In genomic region chr22:30309981-30310672, GRCh38 we compare ENCODE assay signal across 8 cellular contexts. TPM values are rescaled to one million over a fixed set of nuclear protein-coding genes. Genes with fewer than 3 reads are reported as not detected.
DNase-seq lines count a peak whose midpoint lies in the region; ATAC-seq and TF ChIP-seq lines count a peak whose summit lies in the region.

No MANE protein-coding gene starts in this region.

- H3K9ac ChIP-seq in IMR-90 (ENCODE audit: low read depth, low read length) (no peak overlapping the region), mucosa of stomach (ENCODE audit: low read length) (peak overlapping the region; percentile 54)

- H3K27me3 ChIP-seq in IMR-90 (ENCODE audit: control insufficient read depth, insufficient read depth, low read length) (no peaks in the 10 kb centered on the region), mucosa of stomach (ENCODE audit: control insufficient read depth, insufficient read depth, low read length) (no peaks in the 10 kb centered on the region)

- H4K91ac ChIP-seq in IMR-90 (ENCODE audit: insufficient read depth, low read depth, low read length) = no peak overlapping the region

- intact Hi-C loops in IMR-90 (cut with micrococcal nuclease) = no loop called here

- no peak overlapping the region for H3K4me3 ChIP-seq in GM12865 (ENCODE audit: low read depth, low read length)
- no peak overlapping the region for H3K4me3 ChIP-seq in IMR-90 (ENCODE audit: insufficient read depth, low read depth, low read length)
- no peak overlapping the region for H3K4me3 ChIP-seq in mucosa of stomach (ENCODE audit: low read length)

- no peak overlapping the region for H4K8ac ChIP-seq in IMR-90 (ENCODE audit: low read depth in 2 of 2, low read length in 2 of 2)

- H2BK5ac ChIP-seq in IMR-90 (ENCODE audit: low read depth, low read length, poor library complexity, severe bottlenecking) = peak overlapping the region; percentile 17

- BruUV-seq in IMR-90 (replicated peaks; lab: Mats Ljungman, UMichigan) = no TSS peak

- DNase-seq in GM12865 (ENCODE audit: low read depth) (peak; percentile 74), IMR-90 (peak; percentile 72), astrocyte of the hippocampus (ENCODE audit: low read depth, low spot score) (peak; percentile 82), pons (ENCODE audit: low spot score) (no peak), T-helper 9 cell (no peak), dermis blood vessel endothelial cell (no peak), SW 1271 (lab: John Stamatoyannopoulos, UW) (no peak)

- no peak for TF ChIP-seq POLR2A in IMR-90 (IDR thresholded peaks at IDR 0.05; ENCODE audit: low read depth, low read length)

- peak overlapping the region; percentile 35; the same call in 1 of the 2 replicates for H3K27ac ChIP-seq in IMR-90 (ENCODE audit: insufficient read depth, low read length)

- H3K4me1 ChIP-seq in IMR-90 (ENCODE audit: control insufficient read depth, insufficient read depth, low read length) (peaks cover 41% of the 10 kb centered on the region), mucosa of stomach (ENCODE audit: control insufficient read depth, insufficient read depth, low read length) (peaks cover 92% of the 10 kb centered on the region)

- CTCF ChIA-PET in IMR-90 (lab: Yijun Ruan, JAX) = interaction anchor here (0.8 kb wide), 1 partner anchor 22 kb away, joined by 3 read pairs; no protein-coding TSS in a partner anchor

- in situ Hi-C loops in IMR-90 (cut with MboI; ENCODE audit: low sequenced_read_pairs) = no loop called here

- no peak overlapping the region for H2AK9ac ChIP-seq in IMR-90 (replicated peaks; ENCODE audit: low read depth, low read length, poor library complexity)

- POLR2A ChIA-PET in IMR-90 (lab: Charles Lee; ENCODE audit: unreplicated experiment) = no interaction called here

- H2AK5ac ChIP-seq in IMR-90 (ENCODE audit: low read depth, low read length) = peak overlapping the region; percentile 69; the same call in 1 of the 2 replicates

- peaks cover 55% of the 10 kb centered on the region for H3K9me1 ChIP-seq in IMR-90 (ENCODE audit: insufficient read depth, low read length)

- no peak overlapping the region for H3K56ac ChIP-seq in IMR-90 (ENCODE audit: extremely low read depth, insufficient read depth, low read length)

- no peak overlapping the region for H3K23ac ChIP-seq in IMR-90 (ENCODE audit: low read depth, low read length)

- no peak overlapping the region for H3K4ac ChIP-seq in IMR-90 (ENCODE audit: low read depth, low read length)

- no peak for TF ChIP-seq CTCF in GM12865 (IDR thresholded peaks at IDR 0.05; ENCODE audit: insufficient read depth, low read depth, low read length, missing control alignments)
- TF ChIP-seq CTCF in IMR-90 (conservative IDR thresholded peaks at IDR 0.05; ENCODE audit: low read depth, low read length) = no peak

- 0 out of 2 replicates have a peak overlapping the region, but pooled peaks have one; percentile 40 for H3K14ac ChIP-seq in IMR-90 (replicated peaks; ENCODE audit: low read depth, low read length)

- no peak overlapping the region for H4K5ac ChIP-seq in IMR-90 (ENCODE audit: low read depth, low read length)

- dilution Hi-C loops in IMR-90 (cut with HindIII; ENCODE audit: low sequenced_read_pairs, unreplicated experiment) = no loop called here

- no peak overlapping the region for H2BK20ac ChIP-seq in IMR-90 (ENCODE audit: low read depth, low read length)

- H4K20me1 ChIP-seq in IMR-90 (ENCODE audit: insufficient read depth, low read length) = peaks cover 73% of the 10 kb centered on the region

- H3K18ac ChIP-seq in IMR-90 (ENCODE audit: low read depth, low read length) = peak overlapping the region; percentile 8

- H3K9me3 ChIP-seq in IMR-90 (ENCODE audit: control insufficient read depth, insufficient read depth, low read length) (no peaks in the 10 kb centered on the region), mucosa of stomach (ENCODE audit: control insufficient read depth, low read length) (no peaks in the 10 kb centered on the region)

- peaks cover 39 to 92% of the 10 kb centered on the region in 2 experiments for H3K79me1 ChIP-seq in IMR-90 (ENCODE audit: low read depth in 1 of 2, low read length in 2 of 2)

- peak overlapping the region; percentile 22; the same call in 1 of the 2 replicates for H3K4me2 ChIP-seq in IMR-90 (ENCODE audit: low read depth, low read length)

- no peak for TF ChIP-seq RAD21 in IMR-90 (IDR thresholded peaks at IDR 0.05; ENCODE audit: low read length)

- WGBS in IMR-90 (ENCODE audit: extremely low coverage in 2 of 2, insufficient read length in 1 of 2), 2 experiments = no CpG with 5 or more reads among the region's 6 CpGs

- no peak overlapping the region for H2AFZ ChIP-seq in IMR-90 (replicated peaks; ENCODE audit: low read length, poor library complexity)

- no peaks in the 10 kb centered on the region for H3K36me3 ChIP-seq in IMR-90 (ENCODE audit: control insufficient read depth, insufficient read depth, low read length)
- no peaks in the 10 kb centered on the region for H3K36me3 ChIP-seq in mucosa of stomach (ENCODE audit: control insufficient read depth, insufficient read depth, low read length)

- peak; percentile 52 for ATAC-seq in IMR-90 (ENCODE audit: low read depth)

- H2BK120ac ChIP-seq in IMR-90 (ENCODE audit: low read depth, low read length) = no peak overlapping the region

- H2BK15ac ChIP-seq in IMR-90 (ENCODE audit: low read depth, low read length) = no peak overlapping the region

TF ChIP-seq in IMR-90, 13 proteins besides CTCF, POLR2A, EP300 and RAD21:
- peak; percentile 15 for TF ChIP-seq RCOR1 (IDR thresholded peaks at IDR 0.05; ENCODE audit: insufficient replicate concordance, low read length)
- 0 out of 2 replicates have a peak, but pooled peaks have one; percentile 18 for TF ChIP-seq BHLHE40 (IDR thresholded peaks at IDR 0.05; ENCODE audit: low read depth, low read length)
- TF ChIP-seq MXI1 (IDR thresholded peaks at IDR 0.05; ENCODE audit: borderline replicate concordance, low read depth, low read length) = no peak
- TF ChIP-seq CEBPB (IDR thresholded peaks at IDR 0.05; ENCODE audit: low read depth, low read length) = peak; percentile 58; the same call in 1 of the 2 replicates

RNA-seq across cellular contexts. Expression of gene TBC1D10A, which starts 16.6 kb away (rescaled TPM):
- total RNA-seq in IMR-90 (2012; rRNA removed) (16.3 and 18.9 TPM in 2 replicates), dermis blood vessel endothelial cell (10.6 and 11.7 TPM in 2 replicates)
- 33.1 and 34.4 TPM in 2 replicates for polyA plus RNA-seq in IMR-90 (2012; rRNA removed)
- polyA plus RNA-seq in IMR-90 (2012; cell fraction: cytosol; rRNA removed) = 22.6 and 33.5 TPM in 2 replicates
- 55.4 and 88.5 TPM in 2 replicates for polyA plus RNA-seq in IMR-90 (2012; cell fraction: nucleus; rRNA removed; ENCODE audit: low replicate concordance)

RNA-seq across cellular contexts. Expression of gene CASTOR1, which starts 20.8 kb away (rescaled TPM):
- total RNA-seq in IMR-90 (2012; rRNA removed) = 10.6 and 11.7 TPM in 2 replicates
- 23.5 and 26.9 TPM in 2 replicates for polyA plus RNA-seq in IMR-90 (2012; rRNA removed)
- 11.4 and 33.1 TPM in 2 replicates for polyA plus RNA-seq in IMR-90 (2012; cell fraction: cytosol; rRNA removed)
- polyA plus RNA-seq in IMR-90 (2012; cell fraction: nucleus; rRNA removed; ENCODE audit: low replicate concordance) = 55.8 and 106 TPM in 2 replicates
- 8.5 and 14.7 TPM in 2 replicates for total RNA-seq in dermis blood vessel endothelial cell

RNA-seq across cellular contexts. Expression of gene OSM, which starts 43.5 kb away (rescaled TPM):
- not detected in 2 replicates for total RNA-seq in IMR-90 (2012; rRNA removed)
- polyA plus RNA-seq in IMR-90 (2012; rRNA removed) = not detected in 2 replicates
- 0.07 TPM in 1 of 2 replicates, not detected in the other for polyA plus RNA-seq in IMR-90 (2012; cell fraction: cytosol; rRNA removed)
- 0.42 and 0.81 TPM in 2 replicates for polyA plus RNA-seq in IMR-90 (2012; cell fraction: nucleus; rRNA removed; ENCODE audit: low replicate concordance)
- not detected in 2 replicates for total RNA-seq in dermis blood vessel endothelial cell

RNA-seq across cellular contexts. Expression of gene SF3A1, which starts 46.6 kb away (rescaled TPM):
- 36.9 and 49.7 TPM in 2 replicates for total RNA-seq in IMR-90 (2012; rRNA removed)
- polyA plus RNA-seq in IMR-90 (2012; rRNA removed) = 67.2 and 68.9 TPM in 2 replicates
- 118 and 156 TPM in 2 replicates for polyA plus RNA-seq in IMR-90 (2012; cell fraction: cytosol; rRNA removed)
- polyA plus RNA-seq in IMR-90 (2012; cell fraction: nucleus; rRNA removed; ENCODE audit: low replicate concordance) = 109 and 114 TPM in 2 replicates
- 17.5 and 34.9 TPM in 2 replicates for total RNA-seq in dermis blood vessel endothelial cell

RNA-seq across cellular contexts. Expression of gene CCDC157, which starts 46.7 kb away (rescaled TPM):
- total RNA-seq in IMR-90 (2012; rRNA removed) (0.83 and 0.90 TPM in 2 replicates), dermis blood vessel endothelial cell (1.5 and 2.2 TPM in 2 replicates)
- 2.2 and 2.6 TPM in 2 replicates for polyA plus RNA-seq in IMR-90 (2012; rRNA removed)
- 2.1 and 2.8 TPM in 2 replicates for polyA plus RNA-seq in IMR-90 (2012; cell fraction: cytosol; rRNA removed)
- 3.1 and 7.3 TPM in 2 replicates for polyA plus RNA-seq in IMR-90 (2012; cell fraction: nucleus; rRNA removed; ENCODE audit: low replicate concordance)

Comparison
In these comparisons a context has a peak if more than half of its experiments do, and no peak if none do; other contexts are left out.
1. DNase-seq: peak in GM12865 (single experiment), IMR-90 (single experiment) and astrocyte of the hippocampus (single experiment); none in pons (single experiment), T-helper 9 cell (single experiment), dermis blood vessel endothelial cell (single experiment) and SW 1271 (0 of 2).